33 cellular contexts compared by ENCODE assay signal in genomic region chr10:47073967-47074366, GRCh38.
"Had no signal": no experiment of that assay in that cellular context is flagged by ENCODE, and none has a peak within 500 bp of the region (broad histone marks: within the 10 kb centered on the region; RNA-seq: fewer than 3 reads in every experiment).

No MANE protein-coding gene starts in this region.

- H3K36me3 ChIP-seq: adrenal gland, cardiac muscle cell, colonic mucosa, esophagus squamous epithelium, gastroesophageal sphincter had no signal

- H3K27me3 ChIP-seq: adrenal gland, body of pancreas, cardiac muscle cell, colonic mucosa had no signal

- H3K4me1 ChIP-seq: adrenal gland, colonic mucosa, esophagus squamous epithelium, gastroesophageal sphincter had no signal

- H3K4me1 Mint-ChIP-seq: activated naive CD4-positive, alpha-beta T cell treated with anti-CD3 and anti-CD28 coated beads, Interleukin-2, amount 50 U/mL, for 24 hours had no signal

- H3K9me3 Mint-ChIP-seq: activated CD4-positive, alpha-beta memory T cell treated with anti-CD3 and anti-CD28 coated beads for 36 hours; activated CD4-positive, alpha-beta T cell treated with anti-CD3 and anti-CD28 coated beads, Interleukin-2, amount 10 ng/mL, durations not matched to agents 24 days and 14 days; activated naive CD4-positive, alpha-beta T cell treated with anti-CD3 and anti-CD28 coated beads for 36 hours; activated naive CD4-positive, alpha-beta T cell treated with anti-CD3 and anti-CD28 coated beads, Interleukin-2, amount 50 U/mL, for 24 hours; activated naive CD8-positive, alpha-beta T cell treated with anti-CD3 and anti-CD28 coated beads for 36 hours; activated naive CD8-positive, alpha-beta T cell treated with anti-CD3 and anti-CD28 coated beads, Interleukin-2, amount 50 U/mL, for 24 hours; activated T-helper 1 cell treated with anti-CD3 and anti-CD28 coated beads, Interleukin-12 subunit alpha, Interleukin-12 subunit beta, Interleukin-2, Interleukin-4 antibody, amounts not matched to agents 30 ng/mL and 10 ng/mL and 1 ng/mL, durations not matched to agents 14 hours and 24 hours and 36 hours; activated T-helper 2 cell treated with anti-CD3 and anti-CD28 coated beads, Interferon-gamma antibody, Interleukin-2, Interleukin-4, amounts not matched to agents 10 μg/mL and 5 μg/mL and 100 μg/mL, durations not matched to agents 14 hours and 24 hours and 36 hours; dendritic cell treated with granulocyte-macrophage colony-stimulating factor and Interleukin-4, amounts not matched to agents 40 ng/mL and 50 ng/mL, for 4 days had no signal

- H3K27ac Mint-ChIP-seq: activated CD4-positive, alpha-beta memory T cell treated with anti-CD3 and anti-CD28 coated beads for 36 hours; activated CD4-positive, alpha-beta T cell treated with anti-CD3 and anti-CD28 coated beads for 36 hours; activated CD4-positive, alpha-beta T cell treated with anti-CD3 and anti-CD28 coated beads, Interleukin-2, amount 10 ng/mL, durations not matched to agents 24 days and 14 days; activated CD8-positive, alpha-beta memory T cell treated with anti-CD3 and anti-CD28 coated beads, Interleukin-2, amount 10 ng/mL, durations not matched to agents 7 days and 5 days; activated CD8-positive, alpha-beta T cell treated with anti-CD3 and anti-CD28 coated beads, Interleukin-2, amount 10 ng/mL, durations not matched to agents 7 days and 5 days; activated naive CD4-positive, alpha-beta T cell treated with anti-CD3 and anti-CD28 coated beads for 36 hours; activated naive CD4-positive, alpha-beta T cell treated with anti-CD3 and anti-CD28 coated beads, Interleukin-2, amount 50 U/mL, for 24 hours; activated naive CD8-positive, alpha-beta T cell treated with anti-CD3 and anti-CD28 coated beads for 36 hours; activated naive CD8-positive, alpha-beta T cell treated with anti-CD3 and anti-CD28 coated beads, Interleukin-2, amount 50 U/mL, for 24 hours; activated T-helper 1 cell treated with anti-CD3 and anti-CD28 coated beads, Interleukin-12 subunit alpha, Interleukin-12 subunit beta, Interleukin-2, Interleukin-4 antibody, amounts not matched to agents 30 ng/mL and 10 ng/mL and 1 ng/mL, durations not matched to agents 14 hours and 24 hours and 36 hours; activated T-helper 2 cell treated with anti-CD3 and anti-CD28 coated beads, Interferon-gamma antibody, Interleukin-2, Interleukin-4, amounts not matched to agents 10 μg/mL and 5 μg/mL and 100 μg/mL, durations not matched to agents 14 hours and 24 hours and 36 hours; dendritic cell treated with granulocyte-macrophage colony-stimulating factor and Interleukin-4, amounts not matched to agents 40 ng/mL and 50 ng/mL, for 4 days had no signal

- H3K36me3 Mint-ChIP-seq: activated CD4-positive, alpha-beta memory T cell treated with anti-CD3 and anti-CD28 coated beads for 36 hours; activated CD8-positive, alpha-beta memory T cell treated with anti-CD3 and anti-CD28 coated beads, Interleukin-2, amount 10 ng/mL, durations not matched to agents 7 days and 5 days; activated naive CD4-positive, alpha-beta T cell treated with anti-CD3 and anti-CD28 coated beads, Interleukin-2, amount 50 U/mL, for 24 hours had no signal

- H3K27ac ChIP-seq: adrenal gland, body of pancreas, cardiac muscle cell, colonic mucosa, dorsolateral prefrontal cortex, epithelial cell of prostate, esophagus squamous epithelium, gastroesophageal sphincter had no signal

- ATAC-seq: activated CD4-positive, alpha-beta T cell treated with anti-CD3 and anti-CD28 coated beads for 36 hours; activated CD8-positive, alpha-beta memory T cell treated with anti-CD3 and anti-CD28 coated beads, Interleukin-2, amount 10 ng/mL, durations not matched to agents 7 days and 5 days; activated CD8-positive, alpha-beta T cell treated with anti-CD3 and anti-CD28 coated beads, Interleukin-2, amount 10 ng/mL, durations not matched to agents 7 days and 5 days; activated naive CD8-positive, alpha-beta T cell treated with anti-CD3 and anti-CD28 coated beads, Interleukin-2, amount 50 U/mL, for 24 hours; body of pancreas; gastroesophageal sphincter had no signal

- H3K4me3 ChIP-seq: adrenal gland, body of pancreas, cardiac muscle cell, colonic mucosa, dorsolateral prefrontal cortex, esophagus squamous epithelium, gastroesophageal sphincter had no signal

- H3K9me3 ChIP-seq: adrenal gland, body of pancreas, colonic mucosa, esophagus squamous epithelium, gastroesophageal sphincter had no signal

- DNase-seq: activated CD4-positive, alpha-beta memory T cell treated with anti-CD3 and anti-CD28 coated beads for 36 hours; activated CD4-positive, alpha-beta T cell treated with anti-CD3 and anti-CD28 coated beads for 36 hours; activated CD4-positive, alpha-beta T cell treated with anti-CD3 and anti-CD28 coated beads, Interleukin-2, amount 10 ng/mL, durations not matched to agents 24 days and 14 days; activated CD4-positive, CD25-positive, alpha-beta regulatory T cell; activated CD4-positive, CD25-positive, alpha-beta regulatory T cell treated with anti-CD3 and anti-CD28 coated beads, Interleukin-2, amount 50 U/mL, for 72 hours; activated CD8-positive, alpha-beta memory T cell treated with anti-CD3 and anti-CD28 coated beads, Interleukin-2, amount 10 ng/mL, durations not matched to agents 7 days and 5 days; activated CD8-positive, alpha-beta memory T cell treated with anti-CD3 and anti-CD28 coated beads, Interleukin-2, amount 50 U/mL, for 4 hours; activated CD8-positive, alpha-beta T cell treated with anti-CD3 and anti-CD28 coated beads, Interleukin-2, amount 10 ng/mL, durations not matched to agents 7 days and 5 days; activated effector memory CD4-positive, alpha-beta T cell treated with anti-CD3 and anti-CD28 coated beads, Interleukin-2, amount 50 U/mL, for 16 hours; activated naive CD4-positive, alpha-beta T cell treated with anti-CD3 and anti-CD28 coated beads for 36 hours; activated naive CD8-positive, alpha-beta T cell treated with anti-CD3 and anti-CD28 coated beads for 36 hours; activated naive CD8-positive, alpha-beta T cell treated with anti-CD3 and anti-CD28 coated beads, Interleukin-2, amount 50 U/mL, for 24 hours; activated T-cell treated with anti-CD3 and anti-CD28 coated beads, Interleukin-2, amount 50 U/mL, for 1 hour; activated T-cell treated with anti-CD3 and anti-CD28 coated beads, Interleukin-2, amount 50 U/mL, for 48 hours; adrenal gland; amygdala; aorta; body of pancreas; central memory CD4-positive, alpha-beta T cell; cerebellar nuclear complex; colonic mucosa; dorsolateral prefrontal cortex; effector memory CD4-positive, alpha-beta T cell; esophagus squamous epithelium; foreskin melanocyte; T-helper 2 cell had no signal

- H3K27me3 Mint-ChIP-seq: activated CD4-positive, alpha-beta memory T cell treated with anti-CD3 and anti-CD28 coated beads for 36 hours; activated naive CD4-positive, alpha-beta T cell treated with anti-CD3 and anti-CD28 coated beads, Interleukin-2, amount 50 U/mL, for 24 hours; activated naive CD8-positive, alpha-beta T cell treated with anti-CD3 and anti-CD28 coated beads for 36 hours had no signal

- H3K4me3 Mint-ChIP-seq: activated CD4-positive, alpha-beta memory T cell treated with anti-CD3 and anti-CD28 coated beads for 36 hours; activated CD4-positive, alpha-beta T cell treated with anti-CD3 and anti-CD28 coated beads for 36 hours; activated CD4-positive, alpha-beta T cell treated with anti-CD3 and anti-CD28 coated beads, Interleukin-2, amount 10 ng/mL, durations not matched to agents 24 days and 14 days; activated CD8-positive, alpha-beta memory T cell treated with anti-CD3 and anti-CD28 coated beads, Interleukin-2, amount 10 ng/mL, durations not matched to agents 7 days and 5 days; activated CD8-positive, alpha-beta T cell treated with anti-CD3 and anti-CD28 coated beads, Interleukin-2, amount 10 ng/mL, durations not matched to agents 7 days and 5 days; activated naive CD4-positive, alpha-beta T cell treated with anti-CD3 and anti-CD28 coated beads for 36 hours; activated naive CD4-positive, alpha-beta T cell treated with anti-CD3 and anti-CD28 coated beads, Interleukin-2, amount 50 U/mL, for 24 hours; activated naive CD8-positive, alpha-beta T cell treated with anti-CD3 and anti-CD28 coated beads for 36 hours; activated naive CD8-positive, alpha-beta T cell treated with anti-CD3 and anti-CD28 coated beads, Interleukin-2, amount 50 U/mL, for 24 hours; activated T-helper 1 cell treated with anti-CD3 and anti-CD28 coated beads, Interleukin-12 subunit alpha, Interleukin-12 subunit beta, Interleukin-2, Interleukin-4 antibody, amounts not matched to agents 30 ng/mL and 10 ng/mL and 1 ng/mL, durations not matched to agents 14 hours and 24 hours and 36 hours; dendritic cell treated with granulocyte-macrophage colony-stimulating factor and Interleukin-4, amounts not matched to agents 40 ng/mL and 50 ng/mL, for 4 days had no signal
